34 cellular contexts compared by ENCODE assay signal in the genomic region with DNA sequence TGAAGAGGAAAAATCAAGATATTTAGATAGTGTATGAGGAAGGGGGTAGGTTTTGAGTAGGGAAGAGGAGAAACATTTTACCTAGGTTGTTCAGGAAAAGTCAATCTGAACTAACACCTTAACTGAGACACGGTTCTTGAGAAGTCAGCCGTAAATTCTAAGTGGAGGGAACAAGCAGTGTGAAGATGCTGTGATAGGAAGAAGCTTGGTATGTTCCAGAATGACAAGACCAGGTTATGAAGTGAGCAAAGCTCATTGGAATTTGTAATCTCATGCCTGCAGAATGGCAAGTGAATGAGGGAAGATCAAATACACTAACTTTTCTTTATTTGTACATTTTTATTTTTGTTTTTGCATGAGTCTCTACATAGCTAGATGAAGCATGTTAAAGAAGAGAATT.
DNase-seq lines count a peak whose midpoint lies in the region; ATAC-seq and TF ChIP-seq lines count a peak whose summit lies in the region.
"Had no signal": no experiment of that assay in that cellular context is flagged by ENCODE, and none has a peak within 500 bp of the region (broad histone marks: within the 10 kb centered on the region; RNA-seq: fewer than 3 reads in every experiment).

No MANE protein-coding gene starts in this region.

- H3K9me3 Mint-ChIP-seq in stimulated activated naive B cell treated with anti-CD40 and anti-IgM and Interleukin-4, amounts not matched to agents 10 μg/mL and 1 μg/mL and 100 μg/mL, for 72 hours = no peaks in the 10 kb centered on the region
- H3K9me3 Mint-ChIP-seq in activated CD8-positive, alpha-beta memory T cell treated with anti-CD3 and anti-CD28 coated beads, Interleukin-2, amount 10 ng/mL, durations not matched to agents 7 days and 5 days (ENCODE audit: low read depth) = no peaks in the 10 kb centered on the region
- H3K9me3 Mint-ChIP-seq in natural killer cell treated with Interleukin-12 subunit alpha and Interleukin-12 subunit beta and Interleukin-15 and Interleukin-18, amount 100 ng/mL, for 72 hours = no peaks in the 10 kb centered on the region
- H3K9me3 Mint-ChIP-seq: activated CD4-positive, alpha-beta T cell treated with anti-CD3 and anti-CD28 coated beads, Interleukin-2, amount 10 ng/mL, durations not matched to agents 7 days and 5 days; activated naive CD4-positive, alpha-beta T cell treated with anti-CD3 and anti-CD28 coated beads for 36 hours; activated T-cell treated with anti-CD3 and anti-CD28 coated beads, Interleukin-2, amount 50 U/mL, for 72 hours; IgD-negative memory B cell had no signal

- no CpG with 5 or more reads among the region's 2 CpGs for WGBS in trophoblast cell (ENCODE audit: extremely low coverage, insufficient coverage, insufficient read length)

- H3K79me2 ChIP-seq in PC-3 (ENCODE audit: low read length) (no peaks in the 10 kb centered on the region), trophoblast cell (ENCODE audit: control insufficient read depth, insufficient read depth, low read length, poor library complexity) (no peaks in the 10 kb centered on the region)
- H3K79me2 ChIP-seq: hepatocyte had no signal

- no peak for ATAC-seq in PC-3
- ATAC-seq in stimulated activated naive B cell treated with anti-CD40 and anti-IgM and Interleukin-4, amounts not matched to agents 10 μg/mL and 1 μg/mL and 100 μg/mL, for 72 hours (replicated peaks) = no peak
- no peak for ATAC-seq in activated CD8-positive, alpha-beta memory T cell treated with anti-CD3 and anti-CD28 coated beads, Interleukin-2, amount 10 ng/mL, durations not matched to agents 7 days and 5 days
- ATAC-seq in natural killer cell treated with Interleukin-12 subunit alpha and Interleukin-12 subunit beta and Interleukin-15 and Interleukin-18, amount 100 ng/mL, for 72 hours = no peak
- ATAC-seq: activated T-cell treated with anti-CD3 and anti-CD28 coated beads, Interleukin-2, amount 50 U/mL, for 72 hours; esophagus mucosa; gastrocnemius medialis; naive thymus-derived CD8-positive, alpha-beta T cell; Panc1; stimulated activated naive CD8-positive, alpha-beta T cell treated with anti-CD3 and anti-CD28 coated beads, Interleukin-15, amount 100 ng/mL, for 72 hours had no signal

- H3K36me3 Mint-ChIP-seq in stimulated activated naive B cell treated with anti-CD40 and anti-IgM and Interleukin-4, amounts not matched to agents 10 μg/mL and 1 μg/mL and 100 μg/mL, for 72 hours = peaks cover 0 to 5% of the 10 kb centered on the region in 2 donors
- no peaks in the 10 kb centered on the region for H3K36me3 Mint-ChIP-seq in activated CD8-positive, alpha-beta memory T cell treated with anti-CD3 and anti-CD28 coated beads, Interleukin-2, amount 10 ng/mL, durations not matched to agents 7 days and 5 days
- H3K36me3 Mint-ChIP-seq in natural killer cell treated with Interleukin-12 subunit alpha and Interleukin-12 subunit beta and Interleukin-15 and Interleukin-18, amount 100 ng/mL, for 72 hours = no peaks in the 10 kb centered on the region

- peaks cover 7 to 9% of the 10 kb centered on the region in 2 donors for H3K4me1 Mint-ChIP-seq in stimulated activated naive B cell treated with anti-CD40 and anti-IgM and Interleukin-4, amounts not matched to agents 10 μg/mL and 1 μg/mL and 100 μg/mL, for 72 hours
- H3K4me1 Mint-ChIP-seq in activated CD8-positive, alpha-beta memory T cell treated with anti-CD3 and anti-CD28 coated beads, Interleukin-2, amount 10 ng/mL, durations not matched to agents 7 days and 5 days = peaks cover 1% of the 10 kb centered on the region
- no peaks in the 10 kb centered on the region for H3K4me1 Mint-ChIP-seq in natural killer cell treated with Interleukin-12 subunit alpha and Interleukin-12 subunit beta and Interleukin-15 and Interleukin-18, amount 100 ng/mL, for 72 hours (ENCODE audit: low read depth in 2 of 2)
- H3K4me1 Mint-ChIP-seq: activated CD4-positive, alpha-beta T cell treated with anti-CD3 and anti-CD28 coated beads, Interleukin-2, amount 10 ng/mL, durations not matched to agents 7 days and 5 days; stimulated activated naive CD8-positive, alpha-beta T cell treated with anti-CD3 and anti-CD28 coated beads, Interleukin-15, amount 100 ng/mL, for 72 hours had no signal

- no peak overlapping the region for H2BK5ac ChIP-seq in trophoblast cell (ENCODE audit: low read depth, low read length, poor library complexity)

- H3K14ac ChIP-seq in trophoblast cell (ENCODE audit: low read length) = no peak overlapping the region

- no peaks in the 10 kb centered on the region for H3F3A ChIP-seq in PC-3 (ENCODE audit: low read length, unreplicated experiment)

- H3K4me3 Mint-ChIP-seq in stimulated activated naive B cell treated with anti-CD40 and anti-IgM and Interleukin-4, amounts not matched to agents 10 μg/mL and 1 μg/mL and 100 μg/mL, for 72 hours = no peak overlapping the region
- no peak overlapping the region for H3K4me3 Mint-ChIP-seq in activated CD8-positive, alpha-beta memory T cell treated with anti-CD3 and anti-CD28 coated beads, Interleukin-2, amount 10 ng/mL, durations not matched to agents 7 days and 5 days
- H3K4me3 Mint-ChIP-seq in natural killer cell treated with Interleukin-12 subunit alpha and Interleukin-12 subunit beta and Interleukin-15 and Interleukin-18, amount 100 ng/mL, for 72 hours = no peak overlapping the region
- H3K4me3 Mint-ChIP-seq: activated CD4-positive, alpha-beta T cell treated with anti-CD3 and anti-CD28 coated beads, Interleukin-2, amount 10 ng/mL, durations not matched to agents 7 days and 5 days; activated naive CD4-positive, alpha-beta T cell treated with anti-CD3 and anti-CD28 coated beads for 36 hours; activated T-cell treated with anti-CD3 and anti-CD28 coated beads, Interleukin-2, amount 50 U/mL, for 72 hours; IgD-negative memory B cell; naive thymus-derived CD8-positive, alpha-beta T cell; stimulated activated naive CD8-positive, alpha-beta T cell treated with anti-CD3 and anti-CD28 coated beads, Interleukin-15, amount 100 ng/mL, for 72 hours had no signal

- H3K4me1 ChIP-seq in PC-3 (ENCODE audit: insufficient read depth, low read length) (peaks cover 5% of the 10 kb centered on the region; the same call in 1 of the 2 replicates), trophoblast cell (ENCODE audit: control insufficient read depth in 1 of 2, insufficient read depth in 2 of 2, low read length in 2 of 2) (peaks cover 3% of the 10 kb centered on the region in 2 experiments)
- H3K4me1 ChIP-seq: BLaER1, gastrocnemius medialis had no signal

- CTCF ChIA-PET in PC-3 (lab: Charles Lee) = no interaction called here
- CTCF ChIA-PET in activated CD8-positive, alpha-beta memory T cell treated with anti-CD3 and anti-CD28 coated beads, Interleukin-2, amount 10 ng/mL, durations not matched to agents 7 days and 5 days (lab: Charles Lee) = no interaction called here

- H3K27ac ChIP-seq in PC-3 (ENCODE audit: low read length) (no peak overlapping the region), trophoblast cell (ENCODE audit: low read depth, low read length) (no peak overlapping the region)
- H3K27ac ChIP-seq: BLaER1, coronary artery, gastrocnemius medialis, hepatocyte, skin epidermis, tibial artery had no signal

- peak; percentile 13 for DNase-seq in GM03348 (ENCODE audit: low spot score)
- peak; percentile 2 for DNase-seq in PC-3
- DNase-seq in fibroblast of villous mesenchyme (ENCODE audit: low read depth) = peak; percentile 7
- peak; percentile 25 to 77 for DNase-seq in trophoblast cell
- DNase-seq in stimulated activated naive B cell treated with anti-CD40 and anti-IgM and Interleukin-4, amounts not matched to agents 10 μg/mL and 1 μg/mL and 100 μg/mL, for 72 hours = no peak
- DNase-seq in activated CD8-positive, alpha-beta memory T cell treated with anti-CD3 and anti-CD28 coated beads, Interleukin-2, amount 10 ng/mL, durations not matched to agents 7 days and 5 days = no peak
- no peak for DNase-seq in stimulated activated CD4-positive, alpha-beta T cell treated with anti-CD3 and anti-CD28 coated beads, Interleukin-1b, Interleukin-23, amount 100 ng/mL, for 48 hours
- DNase-seq in natural killer cell treated with Interleukin-12 subunit alpha and Interleukin-12 subunit beta and Interleukin-15 and Interleukin-18, amount 100 ng/mL, for 72 hours (ENCODE audit: low spot score) = no peak
- DNase-seq: activated CD4-positive, alpha-beta T cell treated with anti-CD3 and anti-CD28 coated beads, Interleukin-2, amount 10 ng/mL, durations not matched to agents 7 days and 5 days; activated naive CD4-positive, alpha-beta T cell treated with anti-CD3 and anti-CD28 coated beads for 36 hours; activated T-cell treated with anti-CD3 and anti-CD28 coated beads, Interleukin-2, amount 50 U/mL, for 72 hours; amygdala; COR-L47; DMS79; gastrocnemius medialis; naive thymus-derived CD8-positive, alpha-beta T cell; NCI-H1092 treated with DMSO at 0.1 percent for 48 hours; NCI-H187; NCI-H2171 treated with DMSO at 0.1 percent for 48 hours; NCI-H524; NK-92 treated with Interleukin-12 subunit alpha and Interleukin-12 subunit beta, amount 100 ng/mL, for 24 hours; occipital lobe; SHP77; stimulated activated naive CD8-positive, alpha-beta T cell treated with anti-CD3 and anti-CD28 coated beads, Interleukin-15, amount 100 ng/mL, for 72 hours; T1000; tibial artery had no signal

- H3K27me3 Mint-ChIP-seq in stimulated activated naive B cell treated with anti-CD40 and anti-IgM and Interleukin-4, amounts not matched to agents 10 μg/mL and 1 μg/mL and 100 μg/mL, for 72 hours = no peaks in the 10 kb centered on the region
- no peaks in the 10 kb centered on the region for H3K27me3 Mint-ChIP-seq in activated CD8-positive, alpha-beta memory T cell treated with anti-CD3 and anti-CD28 coated beads, Interleukin-2, amount 10 ng/mL, durations not matched to agents 7 days and 5 days
- H3K27me3 Mint-ChIP-seq in natural killer cell treated with Interleukin-12 subunit alpha and Interleukin-12 subunit beta and Interleukin-15 and Interleukin-18, amount 100 ng/mL, for 72 hours = peaks cover 0 to 5% of the 10 kb centered on the region in 2 donors
- H3K27me3 Mint-ChIP-seq: IgD-negative memory B cell; naive thymus-derived CD8-positive, alpha-beta T cell; stimulated activated naive CD8-positive, alpha-beta T cell treated with anti-CD3 and anti-CD28 coated beads, Interleukin-15, amount 100 ng/mL, for 72 hours had no signal

- no peak overlapping the region for H4K91ac ChIP-seq in trophoblast cell (ENCODE audit: low read depth, low read length)

- H3K36me3 ChIP-seq in PC-3 (ENCODE audit: low read depth, low read length) (no peaks in the 10 kb centered on the region), trophoblast cell (ENCODE audit: control insufficient read depth in 1 of 2, insufficient read depth in 2 of 2, low read length in 2 of 2) (no peaks in the 10 kb centered on the region)
- H3K36me3 ChIP-seq: cardiac muscle cell, gastrocnemius medialis, tibial artery had no signal

- no peak overlapping the region for H3K9ac ChIP-seq in PC-3 (ENCODE audit: low read length)
- no peak overlapping the region for H3K9ac ChIP-seq in trophoblast cell (ENCODE audit: low read length)
- H3K9ac ChIP-seq: BLaER1 had no signal

- H3K4me3 ChIP-seq in PC-3 (ENCODE audit: low read length) = no peak overlapping the region
- no peak overlapping the region for H3K4me3 ChIP-seq in fibroblast of villous mesenchyme (ENCODE audit: low read depth, low read length)
- no peak overlapping the region for H3K4me3 ChIP-seq in trophoblast cell (ENCODE audit: low read depth, low read length)
- H3K4me3 ChIP-seq: BLaER1, cardiac muscle cell, coronary artery, gastrocnemius medialis, hepatocyte, skin epidermis, tibial artery had no signal

- H3K27me3 ChIP-seq in PC-3 (ENCODE audit: low read length) (no peaks in the 10 kb centered on the region), trophoblast cell (ENCODE audit: insufficient read depth, low read length) (no peaks in the 10 kb centered on the region)
- H3K27me3 ChIP-seq: BLaER1, cardiac muscle cell, gastrocnemius medialis, hepatocyte, tibial artery had no signal

- intact Hi-C loops in PC-3 (cut with micrococcal nuclease) = no loop called here

- H3K18ac ChIP-seq in trophoblast cell (ENCODE audit: low read length) = no peak overlapping the region

- BruUV-seq in PC-3 (replicated peaks; lab: Mats Ljungman, UMichigan) = no TSS peak

- H4K20me1 ChIP-seq in PC-3 (ENCODE audit: low read length) = no peaks in the 10 kb centered on the region
- H4K20me1 ChIP-seq: BLaER1 had no signal

- no peak overlapping the region for H3K27ac Mint-ChIP-seq in stimulated activated naive B cell treated with anti-CD40 and anti-IgM and Interleukin-4, amounts not matched to agents 10 μg/mL and 1 μg/mL and 100 μg/mL, for 72 hours
- H3K27ac Mint-ChIP-seq in activated CD8-positive, alpha-beta memory T cell treated with anti-CD3 and anti-CD28 coated beads, Interleukin-2, amount 10 ng/mL, durations not matched to agents 7 days and 5 days = no peak overlapping the region
- H3K27ac Mint-ChIP-seq in natural killer cell treated with Interleukin-12 subunit alpha and Interleukin-12 subunit beta and Interleukin-15 and Interleukin-18, amount 100 ng/mL, for 72 hours = no peak overlapping the region
- H3K27ac Mint-ChIP-seq: activated CD4-positive, alpha-beta T cell treated with anti-CD3 and anti-CD28 coated beads, Interleukin-2, amount 10 ng/mL, durations not matched to agents 7 days and 5 days; activated naive CD4-positive, alpha-beta T cell treated with anti-CD3 and anti-CD28 coated beads for 36 hours; activated T-cell treated with anti-CD3 and anti-CD28 coated beads, Interleukin-2, amount 50 U/mL, for 72 hours; IgD-negative memory B cell; naive thymus-derived CD8-positive, alpha-beta T cell; stimulated activated naive CD8-positive, alpha-beta T cell treated with anti-CD3 and anti-CD28 coated beads, Interleukin-15, amount 100 ng/mL, for 72 hours had no signal

- H2BK120ac ChIP-seq in trophoblast cell (ENCODE audit: insufficient read depth, low read length, poor library complexity) = no peak overlapping the region

- H2AFZ ChIP-seq in PC-3 (ENCODE audit: low read length) (no peak overlapping the region), trophoblast cell (ENCODE audit: insufficient read depth, low read length, poor library complexity) (no peak overlapping the region)
- H2AFZ ChIP-seq: hepatocyte had no signal

- POLR2A ChIA-PET in PC-3 (lab: Charles Lee; ENCODE audit: unreplicated experiment) = no interaction called here

- H3K9me2 ChIP-seq in PC-3 (replicated peaks; ENCODE audit: low read length) = no peaks in the 10 kb centered on the region

- TF ChIP-seq CTCF in PC-3 (conservative IDR thresholded peaks at IDR 0.05; ENCODE audit: low read depth, low read length) (no peak), fibroblast of villous mesenchyme (IDR thresholded peaks at IDR 0.05; ENCODE audit: insufficient read depth, low read depth, low read length) (no peak)

- H2AK5ac ChIP-seq in trophoblast cell (ENCODE audit: low read length) = no peak overlapping the region

- no peak overlapping the region for H2BK12ac ChIP-seq in trophoblast cell (ENCODE audit: low read length)

- no peak overlapping the region for H4K12ac ChIP-seq in trophoblast cell (ENCODE audit: low read depth, low read length)

- no peak overlapping the region for H3K4ac ChIP-seq in trophoblast cell (ENCODE audit: low read depth, low read length)

- H3K4me2 ChIP-seq in PC-3 (ENCODE audit: low read length) = no peak overlapping the region
- H3K4me2 ChIP-seq in trophoblast cell (ENCODE audit: low read length) = no peak overlapping the region
- H3K4me2 ChIP-seq: BLaER1, hepatocyte had no signal

- H3K9me3 ChIP-seq in PC-3 (ENCODE audit: low read length) = no peaks in the 10 kb centered on the region
- no peaks in the 10 kb centered on the region for H3K9me3 ChIP-seq in trophoblast cell (ENCODE audit: insufficient read depth, low read depth, low read length)
- H3K9me3 ChIP-seq: gastrocnemius medialis had no signal

- H4K8ac ChIP-seq in trophoblast cell (ENCODE audit: low read depth, low read length) = no peak overlapping the region

- H3K23ac ChIP-seq in trophoblast cell (ENCODE audit: low read length) = no peak overlapping the region

- peaks cover 2% of the 10 kb centered on the region for H3K79me1 ChIP-seq in trophoblast cell (ENCODE audit: low read length)

Comparison
In these comparisons a context has a peak if more than half of its experiments do, and no peak if none do; other contexts are left out.
1. DNase-seq: peak in GM03348 (single experiment), PC-3 (single experiment), fibroblast of villous mesenchyme (single experiment) and trophoblast cell (2 of 2); none in stimulated activated naive B cell treated with anti-CD40 and anti-IgM and Interleukin-4, amounts not matched to agents 10 μg/mL and 1 μg/mL and 100 μg/mL, for 72 hours (single experiment), activated CD8-positive, alpha-beta memory T cell treated with anti-CD3 and anti-CD28 coated beads, Interleukin-2, amount 10 ng/mL, durations not matched to agents 7 days and 5 days (single experiment), stimulated activated CD4-positive, alpha-beta T cell treated with anti-CD3 and anti-CD28 coated beads, Interleukin-1b, Interleukin-23, amount 100 ng/mL, for 48 hours (single experiment) and natural killer cell treated with Interleukin-12 subunit alpha and Interleukin-12 subunit beta and Interleukin-15 and Interleukin-18, amount 100 ng/mL, for 72 hours (single experiment).